Comparison of ENCODE assay signal across 8 cellular contexts in the genomic region with DNA sequence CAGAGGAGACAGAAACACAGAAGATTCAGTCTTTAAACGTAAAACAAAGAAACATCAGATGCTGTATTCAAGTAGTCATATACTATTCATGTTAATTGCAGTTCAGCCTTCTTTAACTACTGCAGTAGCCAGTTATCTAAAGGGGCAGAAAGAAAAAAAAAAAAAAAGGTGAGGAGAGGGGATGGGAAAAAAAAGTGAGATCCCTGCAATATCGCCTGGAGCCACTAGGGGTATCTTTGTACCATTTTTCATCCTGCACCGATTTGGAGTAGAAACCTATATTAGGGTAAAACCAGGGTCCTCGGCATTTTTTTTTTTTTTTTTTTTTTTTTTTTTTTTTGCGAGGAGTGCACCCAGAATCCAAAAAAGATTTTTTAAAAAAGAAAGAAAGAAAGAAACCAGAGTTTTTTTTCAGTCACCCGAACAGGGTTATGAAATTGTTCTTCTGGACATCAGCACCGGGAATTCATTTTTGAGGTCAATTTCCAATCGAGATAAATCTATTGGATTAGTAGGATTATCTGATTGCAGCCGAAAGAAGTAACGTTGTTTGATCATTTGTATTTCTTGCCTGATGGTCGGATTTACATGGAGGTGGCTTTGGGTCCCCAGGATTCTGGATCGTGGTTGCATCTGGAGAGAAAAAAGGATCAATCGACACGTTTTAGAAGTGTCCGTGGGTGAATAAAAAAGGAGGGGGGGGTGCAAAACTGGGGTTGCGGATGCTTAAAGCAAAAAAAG.
DNase-seq lines count a peak whose midpoint lies in the region; TF ChIP-seq lines count a peak whose summit lies in the region.

No MANE protein-coding gene starts in this region.

- DNase-seq in BE2C, result peak; percentile 16
- peak; percentile 55 for DNase-seq in H9
- peak; percentile 47 for DNase-seq in OCI-M1 (lab: John Stamatoyannopoulos, UW)
- DNase-seq in esophagus squamous epithelium (lab: John Stamatoyannopoulos, UW), result no peak
- DNase-seq in myocyte (ENCODE audit: low read depth), result peak; percentile 36
- DNase-seq in SIG-M5 (lab: John Stamatoyannopoulos, UW), result no peak
- no peak for DNase-seq in activated gamma-delta T cell treated with Interleukin-2 at 50 U/mL for 16 hours
- no peak for DNase-seq in effector CD4-positive, alpha-beta T cell

- H4K20me1 ChIP-seq in H9 (ENCODE audit: control insufficient read depth, insufficient read depth, insufficient read length), result no peaks in the 10 kb centered on the region

- peaks cover 4% of the 10 kb centered on the region for H3K27me3 Mint-ChIP-seq in H9 (ENCODE audit: low read depth)

- H3K4me3 Mint-ChIP-seq in H9, result peak overlapping the region; percentile 84 to 94

- H3K27me3 ChIP-seq in BE2C (peaks cover 23% of the 10 kb centered on the region), H9 (ENCODE audit: insufficient read depth, low read length) (no peaks in the 10 kb centered on the region), esophagus squamous epithelium (peaks cover 0 to 17% (median 2%) of the 10 kb centered on the region in 4 donors)

- H3K36me3 Mint-ChIP-seq in H9 (ENCODE audit: insufficient read depth in 1 of 3, low read depth in 3 of 3), result no peaks in the 10 kb centered on the region; a peak in 1 of 7 replicates

- H3K9ac ChIP-seq in H9 (ENCODE audit: extremely low read depth, insufficient read length, low read length), result peak overlapping the region; percentile 72

- H3K18ac ChIP-seq in H9 (ENCODE audit: insufficient read length, low read depth, low read length), result no peak overlapping the region

- peak overlapping the region; percentile 29 for H3T11ph ChIP-seq in H9 (ENCODE audit: low read length)

- H2BK15ac ChIP-seq in H9 (ENCODE audit: low read depth, low read length), result no peak overlapping the region

- H2BK12ac ChIP-seq in H9 (ENCODE audit: insufficient read length, low read depth, low read length), result no peak overlapping the region

- H2BK20ac ChIP-seq in H9 (ENCODE audit: low read depth, low read length, poor library complexity, severe bottlenecking), result no peak overlapping the region

- no peak overlapping the region for H3K23ac ChIP-seq in H9 (ENCODE audit: insufficient read length, low read depth, low read length)

- H3K4me3 ChIP-seq in BE2C (ENCODE audit: low read depth, low read length) (peak overlapping the region; percentile 46), esophagus squamous epithelium (peak overlapping the region in 3 of 4 donors; percentile 34 to 62 (median 37))

- no peak overlapping the region for H3K27ac ChIP-seq in H9 (ENCODE audit: insufficient read length, low read depth, low read length)
- H3K27ac ChIP-seq in esophagus squamous epithelium, result no peak overlapping the region

- no peak overlapping the region; the same call in 1 of the 2 replicates for H3K14ac ChIP-seq in H9 (ENCODE audit: insufficient read depth, low read length)

- peak; percentile 73 for TF ChIP-seq CTCF in BE2C (IDR thresholded peaks at IDR 0.05; ENCODE audit: low read depth, low read length)
- TF ChIP-seq CTCF in H9 (conservative IDR thresholded peaks at IDR 0.05), result peak; percentile 78
- peak in 4 of 6 experiments; percentile 17 to 42 (median 36) for TF ChIP-seq CTCF in esophagus squamous epithelium (IDR thresholded peaks at IDR 0.05)

- no peak overlapping the region for H4K5ac ChIP-seq in H9 (ENCODE audit: insufficient read length, low read depth, low read length)

- WGBS in H9 (ENCODE audit: extremely low coverage, insufficient read length, low lambda C conversion rate), result no CpG with 5 or more reads among the region's 16 CpGs
- 9 to 11% methylated on average over 16 of the region's 16 CpGs for WGBS in esophagus squamous epithelium, 2 donors

- no peak overlapping the region for H4K8ac ChIP-seq in H9 (replicated peaks; ENCODE audit: insufficient read length, low read depth, low read length)

- no peak overlapping the region for H2BK5ac ChIP-seq in H9 (ENCODE audit: insufficient read length, low read length)

- no peak overlapping the region for H2BK120ac ChIP-seq in H9 (ENCODE audit: low read depth, low read length, poor library complexity, severe bottlenecking)

- H2AFZ ChIP-seq in H9 (ENCODE audit: low read length), result peak overlapping the region; percentile 2

- peaks cover 30 to 35% of the 10 kb centered on the region in 2 experiments for H3K4me1 Mint-ChIP-seq in H9

- H2AK5ac ChIP-seq in H9 (ENCODE audit: insufficient read length, low read length), result no peak overlapping the region

- no peak overlapping the region for H4K91ac ChIP-seq in H9 (ENCODE audit: insufficient read length, low read depth, low read length)

- H3K79me1 ChIP-seq in H9 (ENCODE audit: insufficient read depth, low read depth, low read length, poor library complexity, severe bottlenecking), result no peaks in the 10 kb centered on the region

- peak overlapping the region; percentile 79 for H3K4me2 ChIP-seq in H9 (ENCODE audit: insufficient read depth, insufficient read length, low read length)

- no peak overlapping the region for H3K56ac ChIP-seq in H9 (ENCODE audit: insufficient read length, low read depth, low read length)

- TF ChIP-seq POLR2A in esophagus squamous epithelium (IDR thresholded peaks at IDR 0.05), result no peak

- H3K4me1 ChIP-seq in BE2C (no peaks in the 10 kb centered on the region), H9 (ENCODE audit: insufficient read depth, low read length) (no peaks in the 10 kb centered on the region; the same call in 1 of the 2 replicates), esophagus squamous epithelium (peaks cover 0 to 13% (median 7%) of the 10 kb centered on the region in 3 donors)

- peaks cover 7% of the 10 kb centered on the region for H3K23me2 ChIP-seq in H9 (ENCODE audit: insufficient read length, low read depth, low read length, poor library complexity, severe bottlenecking)

- no peaks in the 10 kb centered on the region for H3K79me2 ChIP-seq in H9 (ENCODE audit: insufficient read depth, low read length)

- intact Hi-C loops in esophagus squamous epithelium (cut with DNase I), result no loop called here

- H3K9me3 ChIP-seq in BE2C (no peaks in the 10 kb centered on the region), H9 (ENCODE audit: control insufficient read depth, low read depth, low read length) (no peaks in the 10 kb centered on the region), esophagus squamous epithelium (no peaks in the 10 kb centered on the region)

- H3K4ac ChIP-seq in H9 (ENCODE audit: low read depth, low read length), result no peak overlapping the region

- peak overlapping the region in 2 of 3 experiments; percentile 58 to 96; a peak in 4 of 7 replicates for H3K27ac Mint-ChIP-seq in H9

- no peaks in the 10 kb centered on the region for H3K9me3 Mint-ChIP-seq in H9

- no peaks in the 10 kb centered on the region for H3K36me3 ChIP-seq in BE2C
- H3K36me3 ChIP-seq in esophagus squamous epithelium, result no peaks in the 10 kb centered on the region

Comparison
In these comparisons a context has a peak if more than half of its experiments do, and no peak if none do; other contexts are left out.
1. DNase-seq: peak in BE2C (single experiment), H9 (single experiment), OCI-M1 (single experiment) and myocyte (single experiment); none in esophagus squamous epithelium (single experiment), SIG-M5 (single experiment), activated gamma-delta T cell treated with Interleukin-2 at 50 U/mL for 16 hours (single experiment) and effector CD4-positive, alpha-beta T cell (single experiment).
2. Peak in every context shown above with its lines, with median percentiles within 50 percentile points of each other: CTCF ChIP-seq.